Comparison of ENCODE assay signal across 1 cellular context in the genomic region with DNA sequence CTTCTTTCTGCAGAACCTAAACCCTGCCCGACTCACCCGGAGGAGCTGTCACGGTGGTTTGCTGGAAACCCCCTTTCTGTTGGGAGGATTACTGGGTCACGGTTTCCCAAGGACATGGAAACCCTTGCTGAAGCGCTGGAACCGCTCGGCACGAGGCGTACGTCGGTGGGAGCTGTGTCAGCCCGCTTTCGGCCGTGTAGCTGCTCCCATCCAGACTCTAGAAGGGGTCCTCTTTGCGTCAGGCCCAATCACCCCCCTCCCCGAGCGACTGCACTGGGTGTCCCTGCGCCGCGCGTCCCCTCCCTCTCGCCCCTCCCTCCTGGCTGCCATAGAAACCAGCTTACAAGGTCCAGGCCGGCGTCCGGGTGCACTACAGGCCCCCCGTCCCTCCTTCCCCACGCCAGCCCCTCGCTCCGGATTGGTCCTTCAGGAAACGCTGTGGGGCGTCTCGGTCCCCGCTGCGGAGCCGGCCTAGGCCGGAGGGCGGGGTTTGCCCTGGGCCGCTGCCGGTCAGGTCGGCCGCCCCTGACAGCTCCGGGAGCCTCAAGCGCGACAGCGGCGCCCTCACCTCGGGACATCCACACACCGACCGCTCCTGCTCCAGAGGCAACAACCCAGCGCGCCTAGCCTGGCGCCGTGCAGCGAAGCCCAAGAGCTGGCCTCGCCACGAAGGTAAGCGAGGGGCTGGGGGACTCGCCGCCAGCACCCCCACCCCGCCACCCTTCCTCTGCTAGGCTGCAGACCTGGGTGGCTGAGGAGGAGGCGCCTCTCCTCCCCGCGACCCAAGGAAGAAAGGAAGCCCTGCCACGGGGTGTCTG.
TF ChIP-seq lines count a peak whose summit lies in the region.

Gene NIM1K (plus strand): TSS at position 486 of the 818 bp plus-strand sequence. CDS start 53,551 bp downstream, outside the sequence.

TF ChIP-seq in HepG2, 621 proteins besides CTCF, POLR2A, EP300 and RAD21 (continued from another document and continues in another):
- TF ChIP-seq, protein P1, sequence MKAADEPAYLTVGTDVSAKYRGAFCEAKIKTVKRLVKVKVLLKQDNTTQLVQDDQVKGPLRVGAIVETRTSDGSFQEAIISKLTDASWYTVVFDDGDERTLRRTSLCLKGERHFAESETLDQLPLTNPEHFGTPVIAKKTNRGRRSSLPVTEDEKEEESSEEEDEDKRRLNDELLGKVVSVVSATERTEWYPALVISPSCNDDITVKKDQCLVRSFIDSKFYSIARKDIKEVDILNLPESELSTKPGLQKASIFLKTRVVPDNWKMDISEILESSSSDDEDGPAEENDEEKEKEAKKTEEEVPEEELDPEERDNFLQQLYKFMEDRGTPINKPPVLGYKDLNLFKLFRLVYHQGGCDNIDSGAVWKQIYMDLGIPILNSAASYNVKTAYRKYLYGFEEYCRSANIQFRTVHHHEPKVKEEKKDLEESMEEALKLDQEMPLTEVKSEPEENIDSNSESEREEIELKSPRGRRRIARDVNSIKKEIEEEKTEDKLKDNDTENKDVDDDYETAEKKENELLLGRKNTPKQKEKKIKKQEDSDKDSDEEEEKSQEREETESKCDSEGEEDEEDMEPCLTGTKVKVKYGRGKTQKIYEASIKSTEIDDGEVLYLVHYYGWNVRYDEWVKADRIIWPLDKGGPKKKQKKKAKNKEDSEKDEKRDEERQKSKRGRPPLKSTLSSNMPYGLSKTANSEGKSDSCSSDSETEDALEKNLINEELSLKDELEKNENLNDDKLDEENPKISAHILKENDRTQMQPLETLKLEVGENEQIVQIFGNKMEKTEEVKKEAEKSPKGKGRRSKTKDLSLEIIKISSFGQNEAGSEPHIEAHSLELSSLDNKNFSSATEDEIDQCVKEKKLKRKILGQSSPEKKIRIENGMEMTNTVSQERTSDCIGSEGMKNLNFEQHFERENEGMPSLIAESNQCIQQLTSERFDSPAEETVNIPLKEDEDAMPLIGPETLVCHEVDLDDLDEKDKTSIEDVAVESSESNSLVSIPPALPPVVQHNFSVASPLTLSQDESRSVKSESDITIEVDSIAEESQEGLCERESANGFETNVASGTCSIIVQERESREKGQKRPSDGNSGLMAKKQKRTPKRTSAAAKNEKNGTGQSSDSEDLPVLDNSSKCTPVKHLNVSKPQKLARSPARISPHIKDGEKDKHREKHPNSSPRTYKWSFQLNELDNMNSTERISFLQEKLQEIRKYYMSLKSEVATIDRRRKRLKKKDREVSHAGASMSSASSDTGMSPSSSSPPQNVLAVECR (CRISPR knock-in tag; IDR thresholded peaks at IDR 0.05; ENCODE audit: borderline replicate concordance), result peak; percentile 70; the same call in 1 of the 2 replicates
- no peak for TF ChIP-seq ZBTB7B (CRISPR knock-in tag; IDR thresholded peaks at IDR 0.05)
- TF ChIP-seq FIP1L1 (IDR thresholded peaks at IDR 0.05; ENCODE audit: borderline replicate concordance, insufficient read depth, low read depth, low read length), result no peak
- TF ChIP-seq JUND (CRISPR knock-in tag; IDR thresholded peaks at IDR 0.05), result no peak
- TF ChIP-seq ZNF850 (CRISPR knock-in tag; conservative IDR thresholded peaks at IDR 0.05), result 0 out of 2 replicates have a peak, but pooled peaks have one; percentile 58
- no peak for TF ChIP-seq HOMEZ (CRISPR knock-in tag; IDR thresholded peaks at IDR 0.05; ENCODE audit: low read depth)
- peak; percentile 64; the same call in 1 of the 2 replicates for TF ChIP-seq MEIS1 (CRISPR knock-in tag; IDR thresholded peaks at IDR 0.05; ENCODE audit: borderline replicate concordance)
- TF ChIP-seq SP2 (CRISPR knock-in tag; IDR thresholded peaks at IDR 0.05), result peak; percentile 31; the same call in 1 of the 2 replicates
- peak; percentile 78 for TF ChIP-seq HDAC1 (CRISPR knock-in tag; IDR thresholded peaks at IDR 0.05)
- no peak for TF ChIP-seq ZNF564 (CRISPR knock-in tag; IDR thresholded peaks at IDR 0.05)
- TF ChIP-seq ZNF280D (CRISPR knock-in tag; IDR thresholded peaks at IDR 0.05), result no peak
- TF ChIP-seq PTBP1 (IDR thresholded peaks at IDR 0.05; ENCODE audit: low read depth, low read length, poor library complexity, severe bottlenecking), result peak; percentile 5
- TF ChIP-seq POLR2AphosphoS5 (IDR thresholded peaks at IDR 0.05; ENCODE audit: low read depth, low read length), result no peak
- no peak for TF ChIP-seq ZNF660 (CRISPR knock-in tag; IDR thresholded peaks at IDR 0.05; ENCODE audit: borderline replicate concordance, low read depth)
- TF ChIP-seq ZNF616 (CRISPR knock-in tag; IDR thresholded peaks at IDR 0.05; ENCODE audit: low read depth), result no peak
- TF ChIP-seq HIVEP1 (CRISPR knock-in tag; IDR thresholded peaks at IDR 0.05), result peak; percentile 32; the same call in 1 of the 2 replicates
- TF ChIP-seq, protein P2, sequence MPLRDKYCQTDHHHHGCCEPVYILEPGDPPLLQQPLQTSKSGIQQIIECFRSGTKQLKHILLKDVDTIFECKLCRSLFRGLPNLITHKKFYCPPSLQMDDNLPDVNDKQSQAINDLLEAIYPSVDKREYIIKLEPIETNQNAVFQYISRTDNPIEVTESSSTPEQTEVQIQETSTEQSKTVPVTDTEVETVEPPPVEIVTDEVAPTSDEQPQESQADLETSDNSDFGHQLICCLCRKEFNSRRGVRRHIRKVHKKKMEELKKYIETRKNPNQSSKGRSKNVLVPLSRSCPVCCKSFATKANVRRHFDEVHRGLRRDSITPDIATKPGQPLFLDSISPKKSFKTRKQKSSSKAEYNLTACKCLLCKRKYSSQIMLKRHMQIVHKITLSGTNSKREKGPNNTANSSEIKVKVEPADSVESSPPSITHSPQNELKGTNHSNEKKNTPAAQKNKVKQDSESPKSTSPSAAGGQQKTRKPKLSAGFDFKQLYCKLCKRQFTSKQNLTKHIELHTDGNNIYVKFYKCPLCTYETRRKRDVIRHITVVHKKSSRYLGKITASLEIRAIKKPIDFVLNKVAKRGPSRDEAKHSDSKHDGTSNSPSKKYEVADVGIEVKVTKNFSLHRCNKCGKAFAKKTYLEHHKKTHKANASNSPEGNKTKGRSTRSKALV (CRISPR knock-in tag; IDR thresholded peaks at IDR 0.05), result peak; percentile 75; the same call in 1 of the 2 replicates
- TF ChIP-seq TAF1 (CRISPR knock-in tag; IDR thresholded peaks at IDR 0.05), result no peak
- TF ChIP-seq REL (CRISPR knock-in tag; conservative IDR thresholded peaks at IDR 0.05), result no peak
- peak; percentile 81 for TF ChIP-seq ZNF777 (CRISPR knock-in tag; IDR thresholded peaks at IDR 0.05)
- TF ChIP-seq, protein P3, sequence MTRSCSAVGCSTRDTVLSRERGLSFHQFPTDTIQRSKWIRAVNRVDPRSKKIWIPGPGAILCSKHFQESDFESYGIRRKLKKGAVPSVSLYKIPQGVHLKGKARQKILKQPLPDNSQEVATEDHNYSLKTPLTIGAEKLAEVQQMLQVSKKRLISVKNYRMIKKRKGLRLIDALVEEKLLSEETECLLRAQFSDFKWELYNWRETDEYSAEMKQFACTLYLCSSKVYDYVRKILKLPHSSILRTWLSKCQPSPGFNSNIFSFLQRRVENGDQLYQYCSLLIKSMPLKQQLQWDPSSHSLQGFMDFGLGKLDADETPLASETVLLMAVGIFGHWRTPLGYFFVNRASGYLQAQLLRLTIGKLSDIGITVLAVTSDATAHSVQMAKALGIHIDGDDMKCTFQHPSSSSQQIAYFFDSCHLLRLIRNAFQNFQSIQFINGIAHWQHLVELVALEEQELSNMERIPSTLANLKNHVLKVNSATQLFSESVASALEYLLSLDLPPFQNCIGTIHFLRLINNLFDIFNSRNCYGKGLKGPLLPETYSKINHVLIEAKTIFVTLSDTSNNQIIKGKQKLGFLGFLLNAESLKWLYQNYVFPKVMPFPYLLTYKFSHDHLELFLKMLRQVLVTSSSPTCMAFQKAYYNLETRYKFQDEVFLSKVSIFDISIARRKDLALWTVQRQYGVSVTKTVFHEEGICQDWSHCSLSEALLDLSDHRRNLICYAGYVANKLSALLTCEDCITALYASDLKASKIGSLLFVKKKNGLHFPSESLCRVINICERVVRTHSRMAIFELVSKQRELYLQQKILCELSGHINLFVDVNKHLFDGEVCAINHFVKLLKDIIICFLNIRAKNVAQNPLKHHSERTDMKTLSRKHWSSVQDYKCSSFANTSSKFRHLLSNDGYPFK (CRISPR knock-in tag; IDR thresholded peaks at IDR 0.05; ENCODE audit: borderline replicate concordance), result no peak; the same call in 1 of the 2 replicates
- 0 out of 2 replicates have a peak, but pooled peaks have one; percentile 57 for TF ChIP-seq KLF12 (CRISPR knock-in tag; IDR thresholded peaks at IDR 0.05; ENCODE audit: borderline replicate concordance)
- TF ChIP-seq, protein P4, sequence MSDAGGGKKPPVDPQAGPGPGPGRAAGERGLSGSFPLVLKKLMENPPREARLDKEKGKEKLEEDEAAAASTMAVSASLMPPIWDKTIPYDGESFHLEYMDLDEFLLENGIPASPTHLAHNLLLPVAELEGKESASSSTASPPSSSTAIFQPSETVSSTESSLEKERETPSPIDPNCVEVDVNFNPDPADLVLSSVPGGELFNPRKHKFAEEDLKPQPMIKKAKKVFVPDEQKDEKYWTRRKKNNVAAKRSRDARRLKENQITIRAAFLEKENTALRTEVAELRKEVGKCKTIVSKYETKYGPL (CRISPR knock-in tag; IDR thresholded peaks at IDR 0.05), result no peak
- TF ChIP-seq SOX5 (CRISPR knock-in tag; IDR thresholded peaks at IDR 0.05; ENCODE audit: borderline replicate concordance), result no peak
- TF ChIP-seq NR3C1 (CRISPR knock-in tag; IDR thresholded peaks at IDR 0.05), result no peak
- no peak for TF ChIP-seq ZC3H4 (CRISPR knock-in tag; IDR thresholded peaks at IDR 0.05; ENCODE audit: borderline replicate concordance)
- TF ChIP-seq ZNF282 (IDR thresholded peaks at IDR 0.05; ENCODE audit: partially characterized antibody), result no peak
- no peak for TF ChIP-seq TBX2 (CRISPR knock-in tag; IDR thresholded peaks at IDR 0.05; ENCODE audit: borderline replicate concordance)
- no peak for TF ChIP-seq ZNF274 (CRISPR knock-in tag; IDR thresholded peaks at IDR 0.05)
- no peak for TF ChIP-seq USF2 (IDR thresholded peaks at IDR 0.05; ENCODE audit: low read depth, low read length)
- TF ChIP-seq USF2 (CRISPR knock-in tag; IDR thresholded peaks at IDR 0.05; ENCODE audit: borderline replicate concordance), result no peak
- TF ChIP-seq HNRNPL (IDR thresholded peaks at IDR 0.05; ENCODE audit: low read depth, low read length), result no peak
- peak; percentile 37; the same call in 1 of the 2 replicates for TF ChIP-seq ZNF350 (CRISPR knock-in tag; IDR thresholded peaks at IDR 0.05; ENCODE audit: borderline replicate concordance, low read depth)
- no peak for TF ChIP-seq MAF1 (CRISPR knock-in tag; IDR thresholded peaks at IDR 0.05; ENCODE audit: borderline replicate concordance)
- no peak for TF ChIP-seq ZNF382 (CRISPR knock-in tag; IDR thresholded peaks at IDR 0.05; ENCODE audit: borderline replicate concordance)
- no peak for TF ChIP-seq RNF2 (conservative IDR thresholded peaks at IDR 0.05; ENCODE audit: low read depth)
- TF ChIP-seq TARDBP (CRISPR knock-in tag; IDR thresholded peaks at IDR 0.05), result no peak
